8 cellular contexts compared by ENCODE assay signal in genomic region chr15:45714501-45715488, GRCh38.
DNase-seq lines count a peak whose midpoint lies in the region; ATAC-seq, FAIRE-seq and TF ChIP-seq lines count a peak whose summit lies in the region.

No MANE protein-coding gene starts in this region.

- peak overlapping the region; percentile 87 for H2AFZ ChIP-seq in IMR-90 (replicated peaks; ENCODE audit: low read length, poor library complexity)

- no peak overlapping the region for H3K18ac ChIP-seq in IMR-90 (ENCODE audit: low read depth, low read length)

- in situ Hi-C loops in IMR-90 (cut with MboI; ENCODE audit: low sequenced_read_pairs): no loop called here

- H2AK5ac ChIP-seq in IMR-90 (ENCODE audit: low read depth, low read length): no peak overlapping the region

- peak overlapping the region; percentile 83 for H3K4me2 ChIP-seq in IMR-90 (ENCODE audit: low read depth, low read length)

- H3K4me1 ChIP-seq in IMR-90 (ENCODE audit: control insufficient read depth, insufficient read depth, low read length): peaks cover 3% of the 10 kb centered on the region; the same call in 1 of the 2 replicates

- H4K5ac ChIP-seq in IMR-90 (ENCODE audit: low read depth, low read length): no peak overlapping the region

- dilution Hi-C loops in IMR-90 (cut with HindIII; ENCODE audit: low sequenced_read_pairs, unreplicated experiment): no loop called here

- peak overlapping the region in 1 of 2 experiments; percentile 72; a peak in 2 of 4 replicates for H4K8ac ChIP-seq in IMR-90 (ENCODE audit: low read depth in 2 of 2, low read length in 2 of 2)

- H2BK15ac ChIP-seq in IMR-90 (ENCODE audit: low read depth, low read length): no peak overlapping the region

- H3K27ac Mint-ChIP-seq in activated naive CD8-positive, alpha-beta T cell treated with anti-CD3 and anti-CD28 coated beads, Interleukin-2, amount 10 ng/mL, durations not matched to agents 7 days and 5 days: no peak overlapping the region

- H4K20me1 ChIP-seq in IMR-90 (ENCODE audit: insufficient read depth, low read length): no peaks in the 10 kb centered on the region

- no peaks in the 10 kb centered on the region for H3K36me3 Mint-ChIP-seq in activated naive CD8-positive, alpha-beta T cell treated with anti-CD3 and anti-CD28 coated beads, Interleukin-2, amount 10 ng/mL, durations not matched to agents 7 days and 5 days

- H2BK20ac ChIP-seq in IMR-90 (ENCODE audit: low read depth, low read length): no peak overlapping the region

- H3K4me3 Mint-ChIP-seq in activated naive CD8-positive, alpha-beta T cell treated with anti-CD3 and anti-CD28 coated beads, Interleukin-2, amount 10 ng/mL, durations not matched to agents 7 days and 5 days: no peak overlapping the region

- no TSS peak for BruUV-seq in IMR-90 (replicated peaks; lab: Mats Ljungman, UMichigan)

- peak; percentile 88 for FAIRE-seq in GM12891 (lab: Jason Lieb, UNC)

- H3K9me3 Mint-ChIP-seq in activated naive CD8-positive, alpha-beta T cell treated with anti-CD3 and anti-CD28 coated beads, Interleukin-2, amount 10 ng/mL, durations not matched to agents 7 days and 5 days: no peaks in the 10 kb centered on the region

- peak overlapping the region; percentile 18 for H2AK9ac ChIP-seq in IMR-90 (replicated peaks; ENCODE audit: low read depth, low read length, poor library complexity)

- H3K36me3 ChIP-seq in IMR-90 (ENCODE audit: control insufficient read depth, insufficient read depth, low read length): no peaks in the 10 kb centered on the region

- peak; percentile 69 for TF ChIP-seq RAD21 in IMR-90 (IDR thresholded peaks at IDR 0.05; ENCODE audit: low read length)

- peak overlapping the region; percentile 61; the same call in 1 of the 2 replicates for H3K14ac ChIP-seq in IMR-90 (replicated peaks; ENCODE audit: low read depth, low read length)

- H3K56ac ChIP-seq in IMR-90 (ENCODE audit: extremely low read depth, insufficient read depth, low read length): no peak overlapping the region

- intact Hi-C loops in IMR-90 (cut with micrococcal nuclease): loop anchor here (1.0 to 10.0 kb wide), 3 partner anchors 76 to 598 kb away; no protein-coding TSS in a partner anchor
- intact Hi-C loops in left cardiac atrium (cut with DNase I): loop anchor here (1.0 to 10.0 kb wide), 3 partner anchors 76 to 600 kb away; no protein-coding TSS in a partner anchor

- no peak overlapping the region; the same call in 1 of the 2 replicates for H3K4ac ChIP-seq in IMR-90 (ENCODE audit: low read depth, low read length)

- no peak overlapping the region for H4K91ac ChIP-seq in IMR-90 (ENCODE audit: insufficient read depth, low read depth, low read length)

- TF ChIP-seq CTCF in 22Rv1 (IDR thresholded peaks at IDR 0.05) (peak; percentile 93), IMR-90 (conservative IDR thresholded peaks at IDR 0.05; ENCODE audit: low read depth, low read length) (peak; percentile 81)

- H3K79me1 ChIP-seq in IMR-90 (ENCODE audit: low read depth in 1 of 2, low read length in 2 of 2): no peaks in the 10 kb centered on the region

- no peak for TF ChIP-seq POLR2A in GM12891 (IDR thresholded peaks at IDR 0.05; ENCODE audit: low read depth, low read length)
- TF ChIP-seq POLR2A in IMR-90 (IDR thresholded peaks at IDR 0.05; ENCODE audit: low read depth, low read length): no peak

- peaks cover 10% of the 10 kb centered on the region for H3K27me3 Mint-ChIP-seq in activated naive CD8-positive, alpha-beta T cell treated with anti-CD3 and anti-CD28 coated beads, Interleukin-2, amount 10 ng/mL, durations not matched to agents 7 days and 5 days

- no peak overlapping the region; the same call in 1 of the 2 replicates for H2BK120ac ChIP-seq in IMR-90 (ENCODE audit: low read depth, low read length)

- H2BK5ac ChIP-seq in IMR-90 (ENCODE audit: low read depth, low read length, poor library complexity, severe bottlenecking): no peak overlapping the region

- POLR2A ChIA-PET in IMR-90 (lab: Charles Lee; ENCODE audit: unreplicated experiment): no interaction called here
- POLR2A ChIA-PET in activated naive CD8-positive, alpha-beta T cell treated with anti-CD3 and anti-CD28 coated beads, Interleukin-2, amount 10 ng/mL, durations not matched to agents 7 days and 5 days (lab: Charles Lee): no interaction called here

- CTCF ChIA-PET in IMR-90 (lab: Yijun Ruan, JAX): interaction anchor here (0.6 to 1.4 kb wide), 6 partner anchors 9 to 358 kb away, joined by 3 to 4 read pairs (median 4); no protein-coding TSS in a partner anchor

- no peaks in the 10 kb centered on the region for H3K9me1 ChIP-seq in IMR-90 (ENCODE audit: insufficient read depth, low read length)

- peak overlapping the region; percentile 12; the same call in 1 of the 2 replicates for H3K9ac ChIP-seq in IMR-90 (ENCODE audit: low read depth, low read length)

- peaks cover 4% of the 10 kb centered on the region for H3K4me1 Mint-ChIP-seq in activated naive CD8-positive, alpha-beta T cell treated with anti-CD3 and anti-CD28 coated beads, Interleukin-2, amount 10 ng/mL, durations not matched to agents 7 days and 5 days

- no peaks in the 10 kb centered on the region; the same call in 1 of the 2 replicates for H3K27me3 ChIP-seq in IMR-90 (ENCODE audit: control insufficient read depth, insufficient read depth, low read length)

- H3K9me3 ChIP-seq in IMR-90 (ENCODE audit: control insufficient read depth, insufficient read depth, low read length): no peaks in the 10 kb centered on the region

- H3K23ac ChIP-seq in IMR-90 (ENCODE audit: low read depth, low read length): no peak overlapping the region

- no peak overlapping the region for H3K4me3 ChIP-seq in IMR-90 (ENCODE audit: insufficient read depth, low read depth, low read length)

- ATAC-seq in IMR-90 (ENCODE audit: low read depth) (peak; percentile 88), left cardiac atrium (peak; percentile 82 to 86), GM19324 (IDR thresholded peaks at IDR 0.05; ENCODE audit: low FRiP score, unreplicated experiment) (no peak)
- ATAC-seq in activated naive CD8-positive, alpha-beta T cell treated with anti-CD3 and anti-CD28 coated beads, Interleukin-2, amount 10 ng/mL, durations not matched to agents 7 days and 5 days (ENCODE audit: low read depth): no peak

- DNase-seq in GM12891 (ENCODE audit: insufficient read length, low spot score): no peak
- DNase-seq in IMR-90: peak; percentile 72
- DNase-seq in OCI-M1 (lab: John Stamatoyannopoulos, UW): peak; percentile 68
- peak; percentile 49 for DNase-seq in activated naive CD8-positive, alpha-beta T cell treated with anti-CD3 and anti-CD28 coated beads, Interleukin-2, amount 10 ng/mL, durations not matched to agents 7 days and 5 days
- peak; percentile 52 for DNase-seq in left cardiac atrium
- DNase-seq in putamen (ENCODE audit: low spot score): peak; percentile 32

- WGBS in IMR-90 (ENCODE audit: extremely low coverage in 2 of 2, insufficient read length in 1 of 2), 2 experiments: 14% methylated on average over 12 of the region's 28 CpGs; no CpG with 5 or more reads in 1 of the 2 experiments

- no peak overlapping the region for H3K27ac ChIP-seq in 22Rv1
- H3K27ac ChIP-seq in IMR-90 (ENCODE audit: insufficient read depth, low read length): peak overlapping the region; percentile 22; the same call in 1 of the 2 replicates

TF ChIP-seq in GM12891, 5 proteins besides CTCF, POLR2A, EP300 and RAD21:
- TF ChIP-seq SPI1 (IDR thresholded peaks at IDR 0.05; ENCODE audit: low read depth, low read length) (no peak), TAF1 (IDR thresholded peaks at IDR 0.05; ENCODE audit: low read depth, low read length) (no peak), POU2F2 (IDR thresholded peaks at IDR 0.05; ENCODE audit: low read depth, low read length) (no peak), PAX5 (IDR thresholded peaks at IDR 0.05; ENCODE audit: insufficient read depth, low read length, severe bottlenecking) (no peak), POLR2AphosphoS5 (IDR thresholded peaks at IDR 0.05; ENCODE audit: low read depth, low read length) (no peak)

TF ChIP-seq in IMR-90, 13 proteins besides CTCF, POLR2A, EP300 and RAD21:
- peak; percentile 31; the same call in 1 of the 2 replicates for TF ChIP-seq SMC3 (IDR thresholded peaks at IDR 0.05; ENCODE audit: low read depth, low read length)
- peak; percentile 20; the same call in 1 of the 2 replicates for TF ChIP-seq USF2 (IDR thresholded peaks at IDR 0.05; ENCODE audit: low read depth, low read length)
- TF ChIP-seq RFX5 (IDR thresholded peaks at IDR 0.05; ENCODE audit: low read depth, low read length): no peak
- no peak for TF ChIP-seq CHD1 (IDR thresholded peaks at IDR 0.05; ENCODE audit: low read depth, low read length)
- peak; percentile 43; the same call in 1 of the 2 replicates for TF ChIP-seq CEBPB (IDR thresholded peaks at IDR 0.05; ENCODE audit: low read depth, low read length)
- peak; percentile 26; the same call in 1 of the 2 replicates for TF ChIP-seq BHLHE40 (IDR thresholded peaks at IDR 0.05; ENCODE audit: low read depth, low read length)

Comparison
In these comparisons a context has a peak if more than half of its experiments do, and no peak if none do; other contexts are left out.
1. ATAC-seq: peak in IMR-90 (single experiment) and left cardiac atrium (2 of 2); none in activated naive CD8-positive, alpha-beta T cell treated with anti-CD3 and anti-CD28 coated beads, Interleukin-2, amount 10 ng/mL, durations not matched to agents 7 days and 5 days (single experiment) and GM19324 (single experiment).